In genomic region chr11:15006139-15006759, GRCh38 we compare ENCODE assay signal across 1 cellular context.
TF ChIP-seq lines count a peak whose summit lies in the region.

No MANE protein-coding gene starts in this region.

TF ChIP-seq in GM12878, 131 proteins besides CTCF, POLR2A, EP300 and RAD21 (continued from another document):
- TF ChIP-seq JUND (IDR thresholded peaks at IDR 0.05; ENCODE audit: low read depth, low read length) (no peak), PAX5 (IDR thresholded peaks at IDR 0.05; ENCODE audit: borderline replicate concordance, low read depth, low read length) (no peak)
